In genomic region chr7:140061607-140061930, GRCh38 we compare ENCODE assay signal across 8 cellular contexts. TPM values are rescaled to one million over a fixed set of nuclear protein-coding genes. Genes with fewer than 3 reads are reported as not detected.
A peak's percentile ranks its signal among the peaks of the same experiment; 100 is the strongest.
DNase-seq lines count a peak whose midpoint lies in the region; ATAC-seq lines count a peak whose summit lies in the region.

No MANE protein-coding gene starts in this region.

- peaks cover 41% of the 10 kb centered on the region for H3K36me3 Mint-ChIP-seq in T-helper 1 cell treated with Interleukin-12 subunit alpha and Interleukin-12 subunit beta and Interleukin-4 antibody, amounts not matched to agents 30 μg/mL and 1 μg/mL, for 36 hours (ENCODE audit: low read depth)
- H3K36me3 Mint-ChIP-seq in activated CD4-positive, alpha-beta memory T cell treated with anti-CD3 and anti-CD28 coated beads for 36 hours = peaks cover 9% of the 10 kb centered on the region
- peaks cover 6 to 13% (median 9%) of the 10 kb centered on the region in 3 donors for H3K36me3 Mint-ChIP-seq in immature natural killer cell

- peak overlapping the region; percentile 94 for H3K4me3 Mint-ChIP-seq in T-helper 1 cell treated with Interleukin-12 subunit alpha and Interleukin-12 subunit beta and Interleukin-4 antibody, amounts not matched to agents 30 μg/mL and 1 μg/mL, for 36 hours
- peak overlapping the region; percentile 80 for H3K4me3 Mint-ChIP-seq in activated CD4-positive, alpha-beta memory T cell treated with anti-CD3 and anti-CD28 coated beads for 36 hours
- peak overlapping the region; percentile 90 to 95 (median 92) for H3K4me3 Mint-ChIP-seq in immature natural killer cell

- no peaks in the 10 kb centered on the region for H3K27me3 ChIP-seq in subcutaneous abdominal adipose tissue (ENCODE audit: control insufficient read depth in 5 of 5, insufficient read depth in 4 of 5, low read length in 5 of 5)

- DNase-seq in T-helper 1 cell (no peak), immature natural killer cell (no peak), NCI-H1048 (lab: John Stamatoyannopoulos, UW) (no peak), GDM1 (lab: John Stamatoyannopoulos, UW) (no peak)
- DNase-seq in activated CD4-positive, alpha-beta memory T cell treated with anti-CD3 and anti-CD28 coated beads for 36 hours = no peak

- CTCF ChIA-PET in activated CD4-positive, alpha-beta memory T cell treated with anti-CD3 and anti-CD28 coated beads for 36 hours (lab: Charles Lee) = no interaction called here

- H3K27ac ChIP-seq in subcutaneous abdominal adipose tissue (ENCODE audit: low read depth, low read length) = peak overlapping the region; percentile 74

- intact Hi-C loops in activated CD4-positive, alpha-beta memory T cell treated with anti-CD3 and anti-CD28 coated beads for 36 hours (cut with micrococcal nuclease) = loop anchor here (2.0 to 10.0 kb wide), 4 partner anchors 23 to 1491 kb away; partner anchors contain the start of genes AGK and HIPK2

- H3K4me1 Mint-ChIP-seq in T-helper 1 cell treated with Interleukin-12 subunit alpha and Interleukin-12 subunit beta and Interleukin-4 antibody, amounts not matched to agents 30 μg/mL and 1 μg/mL, for 36 hours (ENCODE audit: low read depth) = peaks cover 48% of the 10 kb centered on the region
- peaks cover 36% of the 10 kb centered on the region for H3K4me1 Mint-ChIP-seq in activated CD4-positive, alpha-beta memory T cell treated with anti-CD3 and anti-CD28 coated beads for 36 hours (ENCODE audit: low read depth)
- peaks cover 47 to 65% of the 10 kb centered on the region in 2 donors for H3K4me1 Mint-ChIP-seq in immature natural killer cell

- H3K27ac Mint-ChIP-seq in T-helper 1 cell treated with Interleukin-12 subunit alpha and Interleukin-12 subunit beta and Interleukin-4 antibody, amounts not matched to agents 30 μg/mL and 1 μg/mL, for 36 hours = peak overlapping the region; percentile 95
- no peak overlapping the region for H3K27ac Mint-ChIP-seq in activated CD4-positive, alpha-beta memory T cell treated with anti-CD3 and anti-CD28 coated beads for 36 hours
- peak overlapping the region; percentile 52 to 96 (median 92) for H3K27ac Mint-ChIP-seq in immature natural killer cell

- peak overlapping the region in 4 of 5 donors; percentile 67 to 83 (median 77) for H3K9ac ChIP-seq in subcutaneous abdominal adipose tissue (ENCODE audit: low read length in 5 of 5)

- H3K27me3 Mint-ChIP-seq in T-helper 1 cell treated with Interleukin-12 subunit alpha and Interleukin-12 subunit beta and Interleukin-4 antibody, amounts not matched to agents 30 μg/mL and 1 μg/mL, for 36 hours (ENCODE audit: low read depth) = peaks cover 8% of the 10 kb centered on the region
- no peaks in the 10 kb centered on the region for H3K27me3 Mint-ChIP-seq in activated CD4-positive, alpha-beta memory T cell treated with anti-CD3 and anti-CD28 coated beads for 36 hours
- peaks cover 2 to 9% (median 4%) of the 10 kb centered on the region in 3 donors for H3K27me3 Mint-ChIP-seq in immature natural killer cell (ENCODE audit: low read depth in 3 of 3)

- peak overlapping the region; percentile 59 to 82 (median 81) for H3K4me3 ChIP-seq in subcutaneous abdominal adipose tissue (ENCODE audit: low read depth in 1 of 5, low read length in 5 of 5)

- POLR2A ChIA-PET in activated CD4-positive, alpha-beta memory T cell treated with anti-CD3 and anti-CD28 coated beads for 36 hours (lab: Charles Lee) = interaction anchor here (1.0 kb wide), 1 partner anchor 116 kb away, joined by 6 read pairs; no protein-coding TSS in a partner anchor

- H3K9me3 Mint-ChIP-seq in T-helper 1 cell treated with Interleukin-12 subunit alpha and Interleukin-12 subunit beta and Interleukin-4 antibody, amounts not matched to agents 30 μg/mL and 1 μg/mL, for 36 hours = peaks cover 11% of the 10 kb centered on the region
- H3K9me3 Mint-ChIP-seq in activated CD4-positive, alpha-beta memory T cell treated with anti-CD3 and anti-CD28 coated beads for 36 hours = peaks cover 10% of the 10 kb centered on the region
- H3K9me3 Mint-ChIP-seq in immature natural killer cell = peaks cover 2 to 11% (median 8%) of the 10 kb centered on the region in 6 donors

- H3K4me1 ChIP-seq in subcutaneous abdominal adipose tissue (ENCODE audit: control insufficient read depth in 5 of 5, insufficient read depth in 5 of 5, low read length in 5 of 5) = peaks cover 2 to 53% (median 28%) of the 10 kb centered on the region in 5 donors

- H3K9me3 ChIP-seq in subcutaneous abdominal adipose tissue (ENCODE audit: control insufficient read depth in 5 of 5, low read length in 5 of 5) = peaks cover 0 to 8% (median 7%) of the 10 kb centered on the region in 5 donors

- H3K36me3 ChIP-seq in subcutaneous abdominal adipose tissue (ENCODE audit: control insufficient read depth in 5 of 5, insufficient read depth in 5 of 5, low read length in 5 of 5) = peaks cover 0 to 11% (median 0%) of the 10 kb centered on the region in 5 donors

- no peak for ATAC-seq in HG03196 (IDR thresholded peaks at IDR 0.05; ENCODE audit: unreplicated experiment)

RNA-seq across cellular contexts. Expression of gene PARP12, which starts 1.2 kb away (rescaled TPM):
- total RNA-seq in activated CD4-positive, alpha-beta memory T cell treated with anti-CD3 and anti-CD28 coated beads for 36 hours = 10 to 100 TPM; 26.7 to 30.6 TPM
- polyA plus RNA-seq in immature natural killer cell = 10 to 100 TPM; 23.3 to 26.8 (median 24.3) TPM
